Comparison of ENCODE assay signal across 20 cellular contexts in genomic region chrX:19617550-19617949, GRCh38.
DNase-seq lines count a peak whose midpoint lies in the region; ATAC-seq lines count a peak whose summit lies in the region.
"Had no signal": no experiment of that assay in that cellular context is flagged by ENCODE, and none has a peak within 500 bp of the region (broad histone marks: within the 10 kb centered on the region; RNA-seq: fewer than 3 reads in every experiment).

No MANE protein-coding gene starts in this region.

- no peak overlapping the region for H3K4me3 ChIP-seq in GM23248
- H3K4me3 ChIP-seq: GM23338 had no signal

- no peak overlapping the region for H2AFZ ChIP-seq in GM23248
- H2AFZ ChIP-seq: GM23338 had no signal

- H3K79me2 ChIP-seq in GM23248 (ENCODE audit: insufficient read depth): peaks cover 78% of the 10 kb centered on the region

- no peak for DNase-seq in activated naive CD4-positive, alpha-beta T cell treated with anti-CD3 and anti-CD28 coated beads for 36 hours
- DNase-seq in GM23248 (no peak), left colon (no peak), HuH-7.5 (ENCODE audit: low spot score) (no peak), cerebellar nuclear complex (lab: John Stamatoyannopoulos, UW) (no peak), NCI-H1105 (lab: John Stamatoyannopoulos, UW) (no peak)
- DNase-seq: Calu3; CD4-positive, CD25-positive, alpha-beta regulatory T cell; DMS153; HCEC 1CT; KG1; NCI-H1092 treated with DMSO at 0.1 percent for 48 hours; NCI-H146; NCI-H2029 treated with DMSO at 0.1 percent for 48 hours; NCI-H226; NCI-H510A treated with DMSO at 0.1 percent for 48 hours; NCI-H748 treated with DMSO at 0.1 percent for 48 hours had no signal

- WGBS in GM23248 (ENCODE audit: low coverage in 1 of 2, low lambda C conversion rate in 2 of 2, missing lambda C conversion rate in 2 of 2), 2 experiments: 89 to 100% methylated on average over 2 of the region's 2 CpGs

- H3K9me3 ChIP-seq in GM23248 (ENCODE audit: low read depth): no peaks in the 10 kb centered on the region

- no peaks in the 10 kb centered on the region for H3K9me3 Mint-ChIP-seq in activated naive CD4-positive, alpha-beta T cell treated with anti-CD3 and anti-CD28 coated beads, Interleukin-2, amount 50 U/mL, for 24 hours
- H3K9me3 Mint-ChIP-seq in activated naive CD4-positive, alpha-beta T cell treated with anti-CD3 and anti-CD28 coated beads for 36 hours: no peaks in the 10 kb centered on the region
- H3K9me3 Mint-ChIP-seq: CD4-positive, CD25-positive, alpha-beta regulatory T cell; GM23338 had no signal

- H3K27me3 Mint-ChIP-seq in activated naive CD4-positive, alpha-beta T cell treated with anti-CD3 and anti-CD28 coated beads, Interleukin-2, amount 50 U/mL, for 24 hours: no peaks in the 10 kb centered on the region
- H3K27me3 Mint-ChIP-seq in activated naive CD4-positive, alpha-beta T cell treated with anti-CD3 and anti-CD28 coated beads for 36 hours (ENCODE audit: low read depth): no peaks in the 10 kb centered on the region
- H3K27me3 Mint-ChIP-seq: CD4-positive, CD25-positive, alpha-beta regulatory T cell had no signal

- no peak overlapping the region for H3K4me3 Mint-ChIP-seq in activated naive CD4-positive, alpha-beta T cell treated with anti-CD3 and anti-CD28 coated beads, Interleukin-2, amount 50 U/mL, for 24 hours
- no peak overlapping the region for H3K4me3 Mint-ChIP-seq in activated naive CD4-positive, alpha-beta T cell treated with anti-CD3 and anti-CD28 coated beads for 36 hours
- H3K4me3 Mint-ChIP-seq: GM23338 had no signal

- intact Hi-C loops in activated naive CD4-positive, alpha-beta T cell treated with anti-CD3 and anti-CD28 coated beads for 36 hours (cut with micrococcal nuclease): no loop called here
- intact Hi-C loops in left colon (cut with DNase I, micrococcal nuclease): no loop called here

- H3K9me2 ChIP-seq in GM23248 (ENCODE audit: insufficient read depth): no peaks in the 10 kb centered on the region

- no peaks in the 10 kb centered on the region for H4K20me1 ChIP-seq in GM23248 (ENCODE audit: insufficient read depth)

- peaks cover 27% of the 10 kb centered on the region for H3K4me1 Mint-ChIP-seq in activated naive CD4-positive, alpha-beta T cell treated with anti-CD3 and anti-CD28 coated beads, Interleukin-2, amount 50 U/mL, for 24 hours
- peaks cover 21% of the 10 kb centered on the region for H3K4me1 Mint-ChIP-seq in activated naive CD4-positive, alpha-beta T cell treated with anti-CD3 and anti-CD28 coated beads for 36 hours (ENCODE audit: low read depth)
- H3K4me1 Mint-ChIP-seq: GM23338 had no signal

- ATAC-seq in left colon: peak; percentile 81
- ATAC-seq: GM23338 had no signal

- H3K4me2 ChIP-seq in GM23248 (ENCODE audit: unreplicated experiment): no peak overlapping the region
- H3K4me2 ChIP-seq: GM23338 had no signal

- H3K27me3 ChIP-seq in GM23248 (replicated peaks; ENCODE audit: insufficient read depth): no peaks in the 10 kb centered on the region

- peaks cover 3% of the 10 kb centered on the region for H3K36me3 Mint-ChIP-seq in activated naive CD4-positive, alpha-beta T cell treated with anti-CD3 and anti-CD28 coated beads, Interleukin-2, amount 50 U/mL, for 24 hours
- peaks cover 2% of the 10 kb centered on the region for H3K36me3 Mint-ChIP-seq in activated naive CD4-positive, alpha-beta T cell treated with anti-CD3 and anti-CD28 coated beads for 36 hours (ENCODE audit: low read depth)

- peaks cover 9% of the 10 kb centered on the region; the same call in 1 of the 2 replicates for H3K4me1 ChIP-seq in GM23248 (ENCODE audit: insufficient read depth)

- H3K27ac ChIP-seq in GM23248: peak overlapping the region; percentile 18; the same call in 1 of the 2 replicates
- H3K27ac ChIP-seq: HL-60 had no signal

- in situ Hi-C loops in GM23248 (cut with MboI): no loop called here

- peak overlapping the region; percentile 46 for H3K27ac Mint-ChIP-seq in activated naive CD4-positive, alpha-beta T cell treated with anti-CD3 and anti-CD28 coated beads, Interleukin-2, amount 50 U/mL, for 24 hours
- no peak overlapping the region for H3K27ac Mint-ChIP-seq in activated naive CD4-positive, alpha-beta T cell treated with anti-CD3 and anti-CD28 coated beads for 36 hours
- H3K27ac Mint-ChIP-seq: GM23338 had no signal

- CTCF ChIA-PET in activated naive CD4-positive, alpha-beta T cell treated with anti-CD3 and anti-CD28 coated beads for 36 hours (lab: Charles Lee): interaction anchor here (0.6 kb wide), 1 partner anchor 51 kb away, joined by 3 read pairs; no protein-coding TSS in a partner anchor

- no peaks in the 10 kb centered on the region for H3K36me3 ChIP-seq in GM23248 (ENCODE audit: low read depth)

- H3K9ac ChIP-seq in GM23248: no peak overlapping the region

- no peaks in the 10 kb centered on the region for H3F3A ChIP-seq in GM23248 (ENCODE audit: insufficient read depth)
